In the genomic region with DNA sequence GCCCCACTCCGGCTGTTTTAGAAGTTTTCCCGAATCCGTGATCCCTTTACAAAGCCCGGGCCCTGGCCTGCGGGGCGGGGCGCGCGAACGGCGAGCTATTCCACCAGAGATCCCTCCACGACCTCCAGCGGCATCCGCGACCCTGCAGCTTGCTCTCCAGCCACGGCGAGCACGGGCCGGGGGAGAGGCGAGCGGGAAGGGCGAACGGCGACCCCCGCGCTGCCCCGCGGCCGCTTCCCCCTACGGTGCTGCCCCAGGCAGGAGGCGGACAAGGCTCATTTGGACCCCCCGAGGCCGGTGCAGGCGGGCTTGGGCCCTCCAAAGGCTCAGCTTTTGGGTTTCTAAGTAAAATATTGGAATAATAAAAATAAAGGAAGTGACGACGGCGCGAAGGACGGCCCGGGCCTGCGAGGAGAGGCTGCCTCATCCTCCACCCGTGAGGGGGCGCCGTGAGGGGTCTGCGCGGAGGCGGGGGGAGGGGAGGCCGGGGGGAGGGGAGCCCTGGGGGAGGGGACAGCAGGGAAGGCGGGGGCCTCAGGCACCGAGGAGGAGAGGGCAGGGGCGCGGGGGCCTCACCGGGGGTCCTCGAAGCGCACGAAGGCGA, we compare ENCODE assay signal across 8 cellular contexts. TPM values are rescaled to one million over a fixed set of nuclear protein-coding genes. Genes with fewer than 3 reads are reported as not detected.
A peak's percentile ranks its signal among the peaks of the same experiment; 100 is the strongest.
DNase-seq lines count a peak whose midpoint lies in the region; ATAC-seq and TF ChIP-seq lines count a peak whose summit lies in the region.

No MANE protein-coding gene starts in this region.

- H3K9me3 Mint-ChIP-seq in CD4-positive, CD25-positive, alpha-beta regulatory T cell = no peaks in the 10 kb centered on the region
- H3K9me3 Mint-ChIP-seq in activated CD4-positive, alpha-beta memory T cell treated with anti-CD3 and anti-CD28 coated beads for 36 hours = no peaks in the 10 kb centered on the region
- no peaks in the 10 kb centered on the region for H3K9me3 Mint-ChIP-seq in naive B cell

- H3K27me3 ChIP-seq in CD4-positive, CD25-positive, alpha-beta regulatory T cell (ENCODE audit: control insufficient read depth, insufficient read depth, low read length) = no peaks in the 10 kb centered on the region
- no peaks in the 10 kb centered on the region for H3K27me3 ChIP-seq in tibial artery

- peak overlapping the region; percentile 86 for H3K27ac ChIP-seq in CD4-positive, CD25-positive, alpha-beta regulatory T cell (ENCODE audit: insufficient read depth, low read length, poor library complexity, severe bottlenecking)
- H3K27ac ChIP-seq in tibial artery = peak overlapping the region; percentile 93 to 94

- H3K36me3 Mint-ChIP-seq in CD4-positive, CD25-positive, alpha-beta regulatory T cell = peaks cover 18% of the 10 kb centered on the region
- peaks cover 19% of the 10 kb centered on the region for H3K36me3 Mint-ChIP-seq in activated CD4-positive, alpha-beta memory T cell treated with anti-CD3 and anti-CD28 coated beads for 36 hours
- H3K36me3 Mint-ChIP-seq in naive B cell = peaks cover 0 to 4% of the 10 kb centered on the region in 2 donors

- peak overlapping the region; percentile 84 to 98 (median 91) for H3K4me3 Mint-ChIP-seq in CD4-positive, CD25-positive, alpha-beta regulatory T cell
- peak overlapping the region; percentile 94 for H3K4me3 Mint-ChIP-seq in activated CD4-positive, alpha-beta memory T cell treated with anti-CD3 and anti-CD28 coated beads for 36 hours
- peak overlapping the region; percentile 85 to 94 (median 90) for H3K4me3 Mint-ChIP-seq in naive B cell

- H3K4me1 ChIP-seq in CD4-positive, CD25-positive, alpha-beta regulatory T cell (ENCODE audit: control insufficient read depth, insufficient read depth, low read length, poor library complexity, severe bottlenecking) = peaks cover 33% of the 10 kb centered on the region
- H3K4me1 ChIP-seq in tibial artery = peaks cover 0 to 43% (median 19%) of the 10 kb centered on the region in 4 donors

- intact Hi-C loops in activated CD4-positive, alpha-beta memory T cell treated with anti-CD3 and anti-CD28 coated beads for 36 hours (cut with micrococcal nuclease) = loop anchor here (1.0 to 2.0 kb wide), 6 partner anchors 15 to 152 kb away; partner anchors contain the start of genes COQ5, COX6A1, DYNLL1 and GATC
- intact Hi-C loops in tibial artery (cut with DNase I; ENCODE audit: low total_unique reads) = no loop called here

- POLR2A ChIA-PET in activated CD4-positive, alpha-beta memory T cell treated with anti-CD3 and anti-CD28 coated beads for 36 hours (lab: Charles Lee) = interaction anchor here (0.8 to 2.8 kb wide), 12 partner anchors 9 to 268 kb away, joined by 3 to 13 read pairs (median 4); partner anchors contain the start of genes DYNLL1, GATC, RNU4-2 and RPLP0

- DNase-seq in CD4-positive, CD25-positive, alpha-beta regulatory T cell = peak in 1 of 3 donors; percentile 60
- DNase-seq in activated CD4-positive, alpha-beta memory T cell treated with anti-CD3 and anti-CD28 coated beads for 36 hours = peak; percentile 33
- DNase-seq in epithelial cell of proximal tubule (ENCODE audit: low read depth) = no peak
- peak; percentile 57 for DNase-seq in naive B cell
- DNase-seq in tibial artery = peak; percentile 28 to 73

- H3K4me3 ChIP-seq in CD4-positive, CD25-positive, alpha-beta regulatory T cell (ENCODE audit: low read depth, low read length) = peak overlapping the region; percentile 86
- H3K4me3 ChIP-seq in epithelial cell of proximal tubule (ENCODE audit: low read depth, low read length) = peak overlapping the region; percentile 77
- peak overlapping the region; percentile 95 to 98 for H3K4me3 ChIP-seq in tibial artery

- peaks cover 5% of the 10 kb centered on the region for H3K27me3 Mint-ChIP-seq in CD4-positive, CD25-positive, alpha-beta regulatory T cell
- H3K27me3 Mint-ChIP-seq in activated CD4-positive, alpha-beta memory T cell treated with anti-CD3 and anti-CD28 coated beads for 36 hours = no peaks in the 10 kb centered on the region
- no peaks in the 10 kb centered on the region for H3K27me3 Mint-ChIP-seq in naive B cell

- peaks cover 29% of the 10 kb centered on the region for H3K36me3 ChIP-seq in CD4-positive, CD25-positive, alpha-beta regulatory T cell (ENCODE audit: control insufficient read depth, insufficient read depth, low read length)
- peaks cover 16 to 31% (median 18%) of the 10 kb centered on the region in 3 donors for H3K36me3 ChIP-seq in tibial artery

- H3K9me3 ChIP-seq in CD4-positive, CD25-positive, alpha-beta regulatory T cell (ENCODE audit: control insufficient read depth in 2 of 2, low read length in 2 of 2) = no peaks in the 10 kb centered on the region
- no peaks in the 10 kb centered on the region for H3K9me3 ChIP-seq in tibial artery

- CTCF ChIA-PET in activated CD4-positive, alpha-beta memory T cell treated with anti-CD3 and anti-CD28 coated beads for 36 hours (lab: Charles Lee) = interaction anchor here (0.6 to 7.5 kb wide), 19 partner anchors 14 to 180 kb away, joined by 3 to 97 read pairs (median 4); partner anchors contain the start of genes COQ5, COX6A1, DYNLL1 and RNF10

- ATAC-seq in CD4-positive, CD25-positive, alpha-beta regulatory T cell (ENCODE audit: low read depth in 2 of 2) = peak; percentile 35
- ATAC-seq in GM19397 (IDR thresholded peaks at IDR 0.05; ENCODE audit: unreplicated experiment) = peak; percentile 33
- ATAC-seq in HG03571 (IDR thresholded peaks at IDR 0.05; ENCODE audit: unreplicated experiment) = peak; percentile 20
- ATAC-seq in naive B cell (ENCODE audit: low read depth in 2 of 2) = peak; percentile 58 to 61
- ATAC-seq in GM18873 (IDR thresholded peaks at IDR 0.05; ENCODE audit: low FRiP score, unreplicated experiment) = no peak

- TF ChIP-seq CTCF in epithelial cell of proximal tubule (conservative IDR thresholded peaks at IDR 0.05; ENCODE audit: low read depth, low read length) (no peak), tibial artery (IDR thresholded peaks at IDR 0.05) (no peak)

- H3K4me1 Mint-ChIP-seq in CD4-positive, CD25-positive, alpha-beta regulatory T cell = peaks cover 9 to 53% (median 40%) of the 10 kb centered on the region in 4 donors
- peaks cover 34% of the 10 kb centered on the region for H3K4me1 Mint-ChIP-seq in activated CD4-positive, alpha-beta memory T cell treated with anti-CD3 and anti-CD28 coated beads for 36 hours (ENCODE audit: low read depth)
- peaks cover 28 to 44% (median 43%) of the 10 kb centered on the region in 3 donors for H3K4me1 Mint-ChIP-seq in naive B cell

- H3K27ac Mint-ChIP-seq in CD4-positive, CD25-positive, alpha-beta regulatory T cell = peak overlapping the region; percentile 14 to 96 (median 88)
- peak overlapping the region; percentile 86 for H3K27ac Mint-ChIP-seq in activated CD4-positive, alpha-beta memory T cell treated with anti-CD3 and anti-CD28 coated beads for 36 hours
- H3K27ac Mint-ChIP-seq in naive B cell = peak overlapping the region; percentile 88 to 96 (median 92)

RNA-seq across cellular contexts. Expression of gene SRSF9, which starts 0.6 kb away (rescaled TPM):
- total RNA-seq in CD4-positive, CD25-positive, alpha-beta regulatory T cell = 138 TPM
- polyA plus RNA-seq in CD4-positive, CD25-positive, alpha-beta regulatory T cell = 100 to 1,000 TPM; 167 to 193 (median 191) TPM
- 100 to 1,000 TPM; 218 to 221 TPM for total RNA-seq in activated CD4-positive, alpha-beta memory T cell treated with anti-CD3 and anti-CD28 coated beads for 36 hours
- 128 and 142 TPM in 2 replicates for total RNA-seq in epithelial cell of proximal tubule
- 100 to 1,000 TPM; 208 to 293 (median 218) TPM for polyA plus RNA-seq in naive B cell (ENCODE audit: low read depth in 6 of 6)

RNA-seq across cellular contexts. Expression of gene GATC, which starts 22.7 kb away (rescaled TPM):
- 30.2 TPM for total RNA-seq in CD4-positive, CD25-positive, alpha-beta regulatory T cell
- 10 to 100 TPM; 13.7 to 19.9 (median 16.9) TPM for polyA plus RNA-seq in CD4-positive, CD25-positive, alpha-beta regulatory T cell
- total RNA-seq in activated CD4-positive, alpha-beta memory T cell treated with anti-CD3 and anti-CD28 coated beads for 36 hours = 10 to 100 TPM; 35.1 to 37.1 TPM
- total RNA-seq in epithelial cell of proximal tubule = 23.4 and 25.3 TPM in 2 replicates
- 10 to 100 TPM in 5 of 6 donors, 1 to 10 TPM in 1; 9.7 to 16.3 (median 14.5) TPM for polyA plus RNA-seq in naive B cell (ENCODE audit: low read depth in 6 of 6)

RNA-seq across cellular contexts. Expression of gene TRIAP1, which starts 22.8 kb away (rescaled TPM):
- total RNA-seq in CD4-positive, CD25-positive, alpha-beta regulatory T cell = 19.2 TPM
- polyA plus RNA-seq in CD4-positive, CD25-positive, alpha-beta regulatory T cell = 10 to 100 TPM; 43.6 to 61.1 (median 47.6) TPM
- 10 to 100 TPM; 32.2 to 34.6 TPM for total RNA-seq in activated CD4-positive, alpha-beta memory T cell treated with anti-CD3 and anti-CD28 coated beads for 36 hours
- 31.1 and 39.1 TPM in 2 replicates for total RNA-seq in epithelial cell of proximal tubule
- 10 to 100 TPM; 49.1 to 66.6 (median 58.4) TPM for polyA plus RNA-seq in naive B cell (ENCODE audit: low read depth in 6 of 6)

RNA-seq across cellular contexts. Expression of gene DYNLL1, which starts 27.0 kb away (rescaled TPM):
- total RNA-seq in CD4-positive, CD25-positive, alpha-beta regulatory T cell = 99.0 TPM
- 100 to 1,000 TPM; 480 to 692 (median 547) TPM for polyA plus RNA-seq in CD4-positive, CD25-positive, alpha-beta regulatory T cell
- 100 to 1,000 TPM; 176 to 184 TPM for total RNA-seq in activated CD4-positive, alpha-beta memory T cell treated with anti-CD3 and anti-CD28 coated beads for 36 hours
- total RNA-seq in epithelial cell of proximal tubule = 357 and 388 TPM in 2 replicates
- 100 to 1,000 TPM; 206 to 326 (median 268) TPM for polyA plus RNA-seq in naive B cell (ENCODE audit: low read depth in 6 of 6)

RNA-seq across cellular contexts. Expression of gene COX6A1, which starts 31.0 kb away (rescaled TPM):
- total RNA-seq in CD4-positive, CD25-positive, alpha-beta regulatory T cell = 169 TPM
- polyA plus RNA-seq in CD4-positive, CD25-positive, alpha-beta regulatory T cell = 1,000 to 10,000 TPM in 2 of 4 donors, 100 to 1,000 TPM in 2; 939 to 1,218 (median 1,022) TPM
- total RNA-seq in activated CD4-positive, alpha-beta memory T cell treated with anti-CD3 and anti-CD28 coated beads for 36 hours = 100 to 1,000 TPM; 474 to 478 TPM
- 572 and 889 TPM in 2 replicates for total RNA-seq in epithelial cell of proximal tubule
- polyA plus RNA-seq in naive B cell (ENCODE audit: low read depth in 6 of 6) = 1,000 to 10,000 TPM in 1 of 6 donors, 100 to 1,000 TPM in 5; 716 to 1,228 (median 856) TPM
